In the genomic region with DNA sequence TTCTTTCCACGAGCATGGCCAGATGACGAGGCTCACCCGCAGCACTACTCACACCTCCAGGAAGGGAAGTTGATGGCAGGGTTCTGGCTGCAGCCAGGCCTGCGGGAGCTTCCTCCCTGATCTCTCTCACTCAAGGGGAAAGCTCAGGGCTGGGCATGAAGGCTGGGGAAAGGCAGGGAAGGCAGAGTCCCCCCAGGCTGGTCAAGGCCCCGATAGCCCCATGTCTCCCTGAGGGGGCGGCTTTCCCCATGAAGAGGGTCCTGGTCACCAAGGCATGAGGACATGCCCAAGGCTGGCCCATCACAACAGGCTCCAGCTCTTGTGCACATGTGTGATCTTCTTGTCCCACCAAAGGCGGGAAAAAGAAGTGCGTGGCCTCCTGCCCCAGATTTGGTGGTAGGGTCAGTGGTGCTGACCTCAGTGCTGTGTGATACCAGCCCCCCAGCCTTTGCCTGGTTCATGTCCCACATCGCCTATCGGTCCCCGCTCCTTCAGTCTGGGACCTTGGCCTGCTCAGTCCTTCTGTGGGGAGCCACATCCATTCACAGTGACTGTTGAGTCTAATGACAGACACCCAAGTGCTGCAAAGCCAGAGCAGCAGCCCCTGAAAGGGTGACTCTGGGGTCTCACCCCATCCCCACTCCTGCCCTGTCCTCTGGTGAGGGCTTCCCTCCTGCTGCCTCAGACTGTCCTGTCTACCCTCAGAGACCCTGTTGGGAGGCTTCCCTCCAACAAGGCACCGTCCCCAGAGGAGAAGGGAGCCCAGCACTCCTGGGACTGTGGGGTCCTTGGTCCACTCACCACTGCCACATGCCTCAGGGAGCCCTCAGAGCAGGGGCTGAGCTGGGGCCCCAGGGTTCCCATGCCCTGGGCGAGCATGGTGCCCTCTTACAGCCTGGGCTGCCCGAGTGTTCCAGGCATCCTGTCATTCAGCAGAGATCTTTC, we compare ENCODE assay signal across 1 cellular context.
TF ChIP-seq lines count a peak whose summit lies in the region.

No MANE protein-coding gene starts in this region.

TF ChIP-seq in GM23338, 12 proteins besides CTCF, POLR2A, EP300 and RAD21:
- TF ChIP-seq EZH2 (IDR thresholded peaks at IDR 0.05; ENCODE audit: low read depth, unreplicated experiment) = no peak
- TF ChIP-seq REST (IDR thresholded peaks at IDR 0.05; ENCODE audit: unreplicated experiment) = no peak
TF ChIP-seq in GM23338: peak in this region for 0.
